ENCODE assay signal across 13 cellular contexts in the genomic region with DNA sequence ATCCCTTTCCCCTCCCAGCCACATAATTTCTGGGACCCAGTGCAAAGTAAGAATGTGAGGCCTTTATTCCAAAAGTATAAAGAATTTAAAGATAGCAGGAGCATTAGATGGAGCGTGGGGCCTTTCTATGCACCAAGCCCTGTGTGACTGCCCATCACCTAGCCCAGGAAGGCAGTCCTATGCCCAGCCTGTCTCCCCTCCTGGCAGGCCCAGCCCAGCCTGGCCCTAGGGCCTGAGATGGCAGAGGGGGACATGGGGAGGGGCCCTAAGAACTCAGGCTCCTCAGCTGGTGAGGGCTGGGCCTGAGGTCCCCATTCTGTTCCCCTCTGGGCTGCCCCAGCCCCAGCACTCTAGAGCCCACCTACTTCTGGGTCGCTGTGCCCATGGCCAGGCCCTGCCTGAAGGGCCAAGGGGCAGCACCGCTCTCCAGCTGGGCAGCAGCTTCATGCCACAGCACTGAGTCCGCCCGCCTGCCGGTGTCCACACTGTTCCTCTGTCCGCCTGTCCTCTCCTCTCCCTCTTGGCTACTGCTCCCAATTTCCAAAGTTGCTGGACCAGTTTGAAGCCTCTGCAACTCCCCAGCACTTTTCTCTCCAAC. TPM values are rescaled to one million over a fixed set of nuclear protein-coding genes. Genes with fewer than 3 reads are reported as not detected.
DNase-seq lines count a peak whose midpoint lies in the region; ATAC-seq and TF ChIP-seq lines count a peak whose summit lies in the region.
"Had no signal": no experiment of that assay in that cellular context is flagged by ENCODE, and none has a peak within 500 bp of the region (broad histone marks: within the 10 kb centered on the region; RNA-seq: fewer than 3 reads in every experiment).

No MANE protein-coding gene starts in this region.

- H3K4me1 ChIP-seq in CD4-positive, CD25-positive, alpha-beta regulatory T cell (ENCODE audit: control insufficient read depth, insufficient read depth, low read length, poor library complexity, severe bottlenecking), result peaks cover 11% of the 10 kb centered on the region
- peaks cover 52% of the 10 kb centered on the region for H3K4me1 ChIP-seq in KMS-11 (ENCODE audit: low read depth, poor library complexity, severe bottlenecking)
- H3K4me1 ChIP-seq in neutrophil (ENCODE audit: control insufficient read depth in 1 of 2, insufficient read depth in 1 of 2, low read depth in 1 of 2, low read length in 1 of 2), result peaks cover 44 to 59% of the 10 kb centered on the region in 2 experiments

- H2AFZ ChIP-seq in KMS-11 (ENCODE audit: low read depth), result no peak overlapping the region

- H4K20me1 ChIP-seq in KMS-11 (ENCODE audit: insufficient read depth), result no peaks in the 10 kb centered on the region

- peak overlapping the region; percentile 84 to 97 (median 97) for H3K27ac Mint-ChIP-seq in CD4-positive, CD25-positive, alpha-beta regulatory T cell
- peak overlapping the region; percentile 92 for H3K27ac Mint-ChIP-seq in central memory CD8-positive, alpha-beta T cell (ENCODE audit: low read depth)

- peaks cover 0 to 38% (median 24%) of the 10 kb centered on the region in 4 donors for H3K4me1 Mint-ChIP-seq in CD4-positive, CD25-positive, alpha-beta regulatory T cell
- peaks cover 26% of the 10 kb centered on the region for H3K4me1 Mint-ChIP-seq in central memory CD8-positive, alpha-beta T cell

- H3K36me3 Mint-ChIP-seq in CD4-positive, CD25-positive, alpha-beta regulatory T cell, result no peaks in the 10 kb centered on the region
- peaks cover 8% of the 10 kb centered on the region for H3K36me3 Mint-ChIP-seq in central memory CD8-positive, alpha-beta T cell (ENCODE audit: insufficient read depth)

- H3K9ac ChIP-seq in KMS-11, result no peak overlapping the region

- no peaks in the 10 kb centered on the region for H3K27me3 ChIP-seq in CD4-positive, CD25-positive, alpha-beta regulatory T cell (ENCODE audit: control insufficient read depth, insufficient read depth, low read length)
- no peaks in the 10 kb centered on the region for H3K27me3 ChIP-seq in KMS-11 (ENCODE audit: insufficient read depth, low read depth)
- H3K27me3 ChIP-seq in neutrophil, result no peaks in the 10 kb centered on the region

- H3K9me3 Mint-ChIP-seq in CD4-positive, CD25-positive, alpha-beta regulatory T cell, result peaks cover 0 to 1% (median 0%) of the 10 kb centered on the region in 7 donors
- H3K9me3 Mint-ChIP-seq in central memory CD8-positive, alpha-beta T cell, result no peaks in the 10 kb centered on the region

- H3K4me3 Mint-ChIP-seq in CD4-positive, CD25-positive, alpha-beta regulatory T cell, result peak overlapping the region in 3 of 4 donors; percentile 47 to 69 (median 47)
- no peak overlapping the region for H3K4me3 Mint-ChIP-seq in central memory CD8-positive, alpha-beta T cell

- H3K36me3 ChIP-seq in CD4-positive, CD25-positive, alpha-beta regulatory T cell (ENCODE audit: control insufficient read depth, insufficient read depth, low read length), result no peaks in the 10 kb centered on the region
- H3K36me3 ChIP-seq in KMS-11 (ENCODE audit: insufficient read depth) (no peaks in the 10 kb centered on the region), neutrophil (no peaks in the 10 kb centered on the region)

- no peaks in the 10 kb centered on the region for H3K27me3 Mint-ChIP-seq in CD4-positive, CD25-positive, alpha-beta regulatory T cell
- H3K27me3 Mint-ChIP-seq in central memory CD8-positive, alpha-beta T cell, result no peaks in the 10 kb centered on the region

- H3K4me2 ChIP-seq in KMS-11, result no peak overlapping the region

- no peak for TF ChIP-seq CTCF in KMS-11 (conservative IDR thresholded peaks at IDR 0.05; ENCODE audit: low read depth, low read length)
- no peak for TF ChIP-seq CTCF in neutrophil (IDR thresholded peaks at IDR 0.05)

- peaks cover 25% of the 10 kb centered on the region for H3K79me2 ChIP-seq in KMS-11 (ENCODE audit: insufficient read depth, low read depth)

- no peak overlapping the region for H3K4me3 ChIP-seq in CD4-positive, CD25-positive, alpha-beta regulatory T cell (ENCODE audit: low read depth, low read length)
- no peak overlapping the region for H3K4me3 ChIP-seq in KMS-11 (IDR thresholded peaks at IDR 0.05; ENCODE audit: insufficient read depth, low read depth, low read length)
- H3K4me3 ChIP-seq in neutrophil (ENCODE audit: low read depth in 1 of 2, low read length in 1 of 2), result no peak overlapping the region
- H3K4me3 ChIP-seq: mucosa of descending colon had no signal

- H3K27ac ChIP-seq in CD4-positive, CD25-positive, alpha-beta regulatory T cell (ENCODE audit: insufficient read depth, low read length, poor library complexity, severe bottlenecking), result peak overlapping the region; percentile 76
- H3K27ac ChIP-seq in KMS-11 (peak overlapping the region; percentile 66; the same call in 1 of the 2 replicates), neutrophil (peak overlapping the region; percentile 86)

- no peak for ATAC-seq in CD4-positive, CD25-positive, alpha-beta regulatory T cell (ENCODE audit: low read depth in 2 of 2)
- no peak for ATAC-seq in central memory CD8-positive, alpha-beta T cell (replicated peaks; ENCODE audit: extremely low read depth, poor library complexity, severe bottlenecking)
- ATAC-seq in HG03045 (IDR thresholded peaks at IDR 0.05; ENCODE audit: unreplicated experiment), result no peak

- no peak for DNase-seq in CD4-positive, CD25-positive, alpha-beta regulatory T cell
- DNase-seq in central memory CD8-positive, alpha-beta T cell (ENCODE audit: low spot score in 2 of 2), result no peak
- DNase-seq in DMS79 treated with DMSO at 0.1 percent for 48 hours (lab: John Stamatoyannopoulos, UW) (no peak), LoVo (ENCODE audit: low spot score) (no peak)
- DNase-seq in stimulated activated CD4-positive, alpha-beta T cell treated with anti-CD3 and anti-CD28 coated beads, Interleukin-1b, Interleukin-23, amount 100 ng/mL, for 48 hours, result no peak
- DNase-seq: hippocampal formation, KBM-7 had no signal

- H3K9me3 ChIP-seq in CD4-positive, CD25-positive, alpha-beta regulatory T cell (ENCODE audit: control insufficient read depth in 2 of 2, low read length in 2 of 2), result no peaks in the 10 kb centered on the region
- H3K9me3 ChIP-seq in neutrophil, result no peaks in the 10 kb centered on the region
- H3K9me3 ChIP-seq: mucosa of descending colon had no signal

RNA-seq across cellular contexts. Expression of gene SLC23A1, which starts 1.0 kb away (rescaled TPM):
- not detected for total RNA-seq in CD4-positive, CD25-positive, alpha-beta regulatory T cell
- polyA plus RNA-seq in CD4-positive, CD25-positive, alpha-beta regulatory T cell, result under 1 TPM in 2 of 4 donors, not detected in 2; 0.09 to 0.13 TPM
- total RNA-seq: NCI-H460, temporal lobe had no signal

RNA-seq across cellular contexts. Expression of gene MZB1, which starts 5.6 kb away (rescaled TPM):
- total RNA-seq in CD4-positive, CD25-positive, alpha-beta regulatory T cell, result 2.2 TPM
- polyA plus RNA-seq in CD4-positive, CD25-positive, alpha-beta regulatory T cell, result 1 to 10 TPM in 2 of 4 donors, under 1 TPM in 2; 0.39 to 1.7 (median 1.0) TPM
- total RNA-seq: temporal lobe had no signal

RNA-seq across cellular contexts. Expression of gene PROB1, which starts 10.8 kb away (rescaled TPM):
- 1.2 TPM for total RNA-seq in CD4-positive, CD25-positive, alpha-beta regulatory T cell
- under 1 TPM; 0.25 to 0.86 (median 0.59) TPM for polyA plus RNA-seq in CD4-positive, CD25-positive, alpha-beta regulatory T cell

RNA-seq across cellular contexts. Expression of gene SPATA24, which starts 19.8 kb away (rescaled TPM):
- total RNA-seq in CD4-positive, CD25-positive, alpha-beta regulatory T cell, result 4.4 TPM
- polyA plus RNA-seq in CD4-positive, CD25-positive, alpha-beta regulatory T cell, result 1 to 10 TPM; 5.5 to 6.8 (median 6.1) TPM

RNA-seq across cellular contexts. Expression of gene PAIP2, which starts 42.4 kb away (rescaled TPM):
- 126 TPM for total RNA-seq in CD4-positive, CD25-positive, alpha-beta regulatory T cell
- polyA plus RNA-seq in CD4-positive, CD25-positive, alpha-beta regulatory T cell, result 100 to 1,000 TPM; 335 to 426 (median 357) TPM
